8 cellular contexts compared by ENCODE assay signal in the genomic region with DNA sequence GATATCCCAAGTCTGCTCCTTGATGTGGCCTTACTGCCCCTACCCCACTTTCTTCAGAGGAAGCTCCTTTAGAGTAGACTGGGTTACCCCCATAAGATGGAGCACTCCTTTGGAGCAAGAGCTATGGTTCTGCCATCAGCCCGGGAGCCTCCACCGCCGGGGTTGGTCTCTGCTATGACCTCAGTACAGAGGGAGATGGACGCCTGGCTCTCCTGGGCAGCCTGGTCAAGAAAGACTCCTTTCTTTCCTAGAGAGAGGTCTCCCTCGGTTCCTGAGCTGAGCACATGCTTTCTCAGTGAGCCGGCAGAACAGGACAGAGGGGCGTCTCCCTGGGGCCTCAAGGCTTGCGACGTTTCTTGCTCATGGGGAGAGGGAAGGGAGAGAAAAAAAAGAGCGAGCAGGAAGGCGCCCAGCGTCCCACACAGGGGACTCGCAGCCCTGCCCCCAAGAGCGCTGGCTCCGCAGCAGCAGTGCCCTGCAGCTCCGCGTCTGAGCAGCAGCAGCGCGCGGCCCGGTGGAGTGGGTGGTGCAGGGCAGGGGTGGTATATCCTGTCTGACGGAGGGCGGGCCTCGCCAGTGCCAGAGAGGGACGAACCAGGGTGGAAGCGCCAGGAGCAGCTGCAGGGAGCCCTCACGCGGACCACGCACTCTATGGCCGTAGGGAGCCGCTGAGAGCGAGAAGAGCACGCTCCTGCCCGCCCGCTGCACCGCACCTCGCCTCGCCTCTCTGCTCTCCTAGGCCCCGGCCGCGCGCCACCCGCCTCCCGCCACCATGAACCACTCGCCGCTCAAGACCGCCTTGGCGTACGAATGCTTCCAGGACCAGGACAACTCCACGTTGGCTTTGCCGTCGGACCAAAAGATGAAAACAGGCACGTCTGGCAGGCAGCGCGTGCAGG. TPM values are rescaled to one million over a fixed set of nuclear protein-coding genes. Genes with fewer than 3 reads are reported as not detected.
A peak's percentile ranks its signal among the peaks of the same experiment; 100 is the strongest.
DNase-seq lines count a peak whose midpoint lies in the region; ATAC-seq and TF ChIP-seq lines count a peak whose summit lies in the region.

A gene with protein sequence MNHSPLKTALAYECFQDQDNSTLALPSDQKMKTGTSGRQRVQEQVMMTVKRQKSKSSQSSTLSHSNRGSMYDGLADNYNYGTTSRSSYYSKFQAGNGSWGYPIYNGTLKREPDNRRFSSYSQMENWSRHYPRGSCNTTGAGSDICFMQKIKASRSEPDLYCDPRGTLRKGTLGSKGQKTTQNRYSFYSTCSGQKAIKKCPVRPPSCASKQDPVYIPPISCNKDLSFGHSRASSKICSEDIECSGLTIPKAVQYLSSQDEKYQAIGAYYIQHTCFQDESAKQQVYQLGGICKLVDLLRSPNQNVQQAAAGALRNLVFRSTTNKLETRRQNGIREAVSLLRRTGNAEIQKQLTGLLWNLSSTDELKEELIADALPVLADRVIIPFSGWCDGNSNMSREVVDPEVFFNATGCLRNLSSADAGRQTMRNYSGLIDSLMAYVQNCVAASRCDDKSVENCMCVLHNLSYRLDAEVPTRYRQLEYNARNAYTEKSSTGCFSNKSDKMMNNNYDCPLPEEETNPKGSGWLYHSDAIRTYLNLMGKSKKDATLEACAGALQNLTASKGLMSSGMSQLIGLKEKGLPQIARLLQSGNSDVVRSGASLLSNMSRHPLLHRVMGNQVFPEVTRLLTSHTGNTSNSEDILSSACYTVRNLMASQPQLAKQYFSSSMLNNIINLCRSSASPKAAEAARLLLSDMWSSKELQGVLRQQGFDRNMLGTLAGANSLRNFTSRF (plus strand): TSS at position 576 of the 899 bp plus-strand sequence. CDS start 197 bp downstream, at position 773.

- peak within 1 kb of the TSS; percentile 23 for H3K4me2 ChIP-seq in IMR-90 (ENCODE audit: low read depth, low read length)

- POLR2A ChIA-PET in IMR-90 (lab: Charles Lee; ENCODE audit: unreplicated experiment), result no interaction called here

- H2BK120ac ChIP-seq in IMR-90 (ENCODE audit: low read depth, low read length), result no peak within 1 kb of the TSS

- H3K4me3 ChIP-seq in IMR-90 (ENCODE audit: insufficient read depth, low read depth, low read length), result peak within 1 kb of the TSS; percentile 14; the same call in 1 of the 2 replicates

- no peak within 1 kb of the TSS for H3K9ac ChIP-seq in IMR-90 (ENCODE audit: low read depth, low read length)

- H4K5ac ChIP-seq in IMR-90 (ENCODE audit: low read depth, low read length), result no peak within 1 kb of the TSS

- H2AK9ac ChIP-seq in IMR-90 (replicated peaks; ENCODE audit: low read depth, low read length, poor library complexity), result no peak within 1 kb of the TSS

- CTCF ChIA-PET in IMR-90 (lab: Yijun Ruan, JAX), result interaction anchor here (0.7 to 1.5 kb wide), 3 partner anchors 10 to 115 kb away, joined by 3 to 4 read pairs (median 3); no protein-coding TSS in a partner anchor

- H4K91ac ChIP-seq in IMR-90 (ENCODE audit: insufficient read depth, low read depth, low read length), result no peak within 1 kb of the TSS

- no peaks in the 10 kb centered on the region for H3K79me1 ChIP-seq in IMR-90 (ENCODE audit: low read depth in 1 of 2, low read length in 2 of 2)

- peak within 1 kb of the TSS in 4 of 5 donors; percentile 7 to 63 (median 25) for H3K4me3 Mint-ChIP-seq in immature natural killer cell

- no peaks in the 10 kb centered on the region for H3K9me1 ChIP-seq in IMR-90 (ENCODE audit: insufficient read depth, low read length)

- H3K27me3 ChIP-seq in IMR-90 (ENCODE audit: control insufficient read depth, insufficient read depth, low read length), result peaks cover 77% of the 10 kb centered on the region

- ATAC-seq in IMR-90 (ENCODE audit: low read depth) (peak; percentile 90), HG02884 (IDR thresholded peaks at IDR 0.05; ENCODE audit: unreplicated experiment) (no peak)

- peaks cover 2 to 4% of the 10 kb centered on the region in 2 donors for H3K4me1 Mint-ChIP-seq in immature natural killer cell

- in situ Hi-C loops in IMR-90 (cut with MboI; ENCODE audit: low sequenced_read_pairs), result no loop called here

- no TSS peak for BruUV-seq in IMR-90 (replicated peaks; lab: Mats Ljungman, UMichigan)

- no peak within 1 kb of the TSS for H3K4ac ChIP-seq in IMR-90 (ENCODE audit: low read depth, low read length)

- no peak within 1 kb of the TSS for H3K18ac ChIP-seq in IMR-90 (ENCODE audit: low read depth, low read length)

- dilution Hi-C loops in IMR-90 (cut with HindIII; ENCODE audit: low sequenced_read_pairs, unreplicated experiment), result no loop called here

- DNase-seq in IMR-90 (peak; percentile 10), immature natural killer cell (no peak), GM19238 (ENCODE audit: insufficient read length, low spot score) (no peak), HuH-7 (ENCODE audit: low spot score) (no peak)
- peak; percentile 11 for DNase-seq in activated naive CD8-positive, alpha-beta T cell treated with anti-CD3 and anti-CD28 coated beads, Interleukin-2, amount 50 U/mL, for 16 hours (ENCODE audit: low read depth, low spot score)
- DNase-seq in stimulated activated CD8-positive, alpha-beta memory T cell treated with anti-CD3 and anti-CD28 coated beads, Interleukin-4, amount 100 ng/mL, for 48 hours, result peak; percentile 42
- DNase-seq in central memory CD4-positive, alpha-beta T cell, result no peak

- no peak for TF ChIP-seq RAD21 in IMR-90 (IDR thresholded peaks at IDR 0.05; ENCODE audit: low read length)

- H3K27me3 Mint-ChIP-seq in immature natural killer cell (ENCODE audit: low read depth in 3 of 3), result peaks cover 9 to 11% (median 9%) of the 10 kb centered on the region in 3 donors

- H3K27ac Mint-ChIP-seq in immature natural killer cell, result no peak within 1 kb of the TSS

- peak within 1 kb of the TSS; percentile 88 for H2AFZ ChIP-seq in IMR-90 (replicated peaks; ENCODE audit: low read length, poor library complexity)

- WGBS in IMR-90 (ENCODE audit: extremely low coverage in 2 of 2, insufficient read length in 1 of 2), 2 experiments, result 6% methylated on average over 13 of the region's 55 CpGs; no CpG with 5 or more reads in 1 of the 2 experiments

- no peak within 1 kb of the TSS for H2BK15ac ChIP-seq in IMR-90 (ENCODE audit: low read depth, low read length)

- no peaks in the 10 kb centered on the region for H4K20me1 ChIP-seq in IMR-90 (ENCODE audit: insufficient read depth, low read length)

- no peaks in the 10 kb centered on the region for H3K9me3 Mint-ChIP-seq in immature natural killer cell

- H3K23ac ChIP-seq in IMR-90 (ENCODE audit: low read depth, low read length), result peak within 1 kb of the TSS; percentile 24; the same call in 1 of the 2 replicates

- no peaks in the 10 kb centered on the region for H3K36me3 Mint-ChIP-seq in immature natural killer cell

- H3K14ac ChIP-seq in IMR-90 (replicated peaks; ENCODE audit: low read depth, low read length), result no peak within 1 kb of the TSS

- intact Hi-C loops in IMR-90 (cut with micrococcal nuclease), result no loop called here

- no peaks in the 10 kb centered on the region for H3K36me3 ChIP-seq in IMR-90 (ENCODE audit: control insufficient read depth, insufficient read depth, low read length)

- H3K56ac ChIP-seq in IMR-90 (ENCODE audit: extremely low read depth, insufficient read depth, low read length), result no peak within 1 kb of the TSS

- H2BK20ac ChIP-seq in IMR-90 (ENCODE audit: low read depth, low read length), result no peak within 1 kb of the TSS

- no peaks in the 10 kb centered on the region; the same call in 1 of the 2 replicates for H3K9me3 ChIP-seq in IMR-90 (ENCODE audit: control insufficient read depth, insufficient read depth, low read length)

- peaks cover 2% of the 10 kb centered on the region; the same call in 1 of the 2 replicates for H3K4me1 ChIP-seq in IMR-90 (ENCODE audit: control insufficient read depth, insufficient read depth, low read length)

- no peak for TF ChIP-seq CTCF in IMR-90 (conservative IDR thresholded peaks at IDR 0.05; ENCODE audit: low read depth, low read length)

- H3K27ac ChIP-seq in IMR-90 (ENCODE audit: insufficient read depth, low read length), result no peak within 1 kb of the TSS

- no peak for TF ChIP-seq POLR2A in IMR-90 (IDR thresholded peaks at IDR 0.05; ENCODE audit: low read depth, low read length)

- no peak within 1 kb of the TSS for H2AK5ac ChIP-seq in IMR-90 (ENCODE audit: low read depth, low read length)

- no peak within 1 kb of the TSS for H2BK5ac ChIP-seq in IMR-90 (ENCODE audit: low read depth, low read length, poor library complexity, severe bottlenecking)

- no peak within 1 kb of the TSS for H4K8ac ChIP-seq in IMR-90 (ENCODE audit: low read depth in 2 of 2, low read length in 2 of 2)

TF ChIP-seq in IMR-90, 13 proteins besides CTCF, POLR2A, EP300 and RAD21:
- TF ChIP-seq FOS (IDR thresholded peaks at IDR 0.05; ENCODE audit: low read depth, low read length) (no peak), NFE2L2 (IDR thresholded peaks at IDR 0.05; ENCODE audit: low read depth, low read length) (no peak), MAZ (IDR thresholded peaks at IDR 0.05; ENCODE audit: borderline replicate concordance, low read depth, low read length) (no peak), CEBPB (IDR thresholded peaks at IDR 0.05; ENCODE audit: low read depth, low read length) (no peak)
- TF ChIP-seq, protein P1, sequence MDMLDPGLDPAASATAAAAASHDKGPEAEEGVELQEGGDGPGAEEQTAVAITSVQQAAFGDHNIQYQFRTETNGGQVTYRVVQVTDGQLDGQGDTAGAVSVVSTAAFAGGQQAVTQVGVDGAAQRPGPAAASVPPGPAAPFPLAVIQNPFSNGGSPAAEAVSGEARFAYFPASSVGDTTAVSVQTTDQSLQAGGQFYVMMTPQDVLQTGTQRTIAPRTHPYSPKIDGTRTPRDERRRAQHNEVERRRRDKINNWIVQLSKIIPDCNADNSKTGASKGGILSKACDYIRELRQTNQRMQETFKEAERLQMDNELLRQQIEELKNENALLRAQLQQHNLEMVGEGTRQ (IDR thresholded peaks at IDR 0.05; ENCODE audit: low read depth, low read length), result no peak

RNA-seq across cellular contexts. Expression of the gene that starts here (rescaled TPM):
- under 0.01 and 0.18 TPM in 2 replicates for total RNA-seq in IMR-90 (2012; rRNA removed)
- polyA plus RNA-seq in IMR-90 (2012; rRNA removed) (0.16 and 0.36 TPM in 2 replicates), immature natural killer cell (not detected)
- 0.16 and 0.26 TPM in 2 replicates for polyA plus RNA-seq in IMR-90 (2012; cell fraction: cytosol; rRNA removed)
- polyA plus RNA-seq in IMR-90 (2012; cell fraction: nucleus; rRNA removed; ENCODE audit: low replicate concordance), result 0.18 and 0.20 TPM in 2 replicates

Comparison
In these comparisons a context has a peak if more than half of its experiments do, and no peak if none do; other contexts are left out.
1. Peak in DNase-seq, ATAC-seq, H3K4me3 ChIP-seq and H3K4me2 ChIP-seq in IMR-90; RNA of the gene not detected or under 1 TPM.
2. DNase-seq: peak in activated naive CD8-positive, alpha-beta T cell treated with anti-CD3 and anti-CD28 coated beads, Interleukin-2, amount 50 U/mL, for 16 hours (single experiment) and stimulated activated CD8-positive, alpha-beta memory T cell treated with anti-CD3 and anti-CD28 coated beads, Interleukin-4, amount 100 ng/mL, for 48 hours (single experiment); none in immature natural killer cell (0 of 3), central memory CD4-positive, alpha-beta T cell (single experiment), GM19238 (single experiment) and HuH-7 (single experiment).